1 cellular context compared by ENCODE assay signal in the genomic region with DNA sequence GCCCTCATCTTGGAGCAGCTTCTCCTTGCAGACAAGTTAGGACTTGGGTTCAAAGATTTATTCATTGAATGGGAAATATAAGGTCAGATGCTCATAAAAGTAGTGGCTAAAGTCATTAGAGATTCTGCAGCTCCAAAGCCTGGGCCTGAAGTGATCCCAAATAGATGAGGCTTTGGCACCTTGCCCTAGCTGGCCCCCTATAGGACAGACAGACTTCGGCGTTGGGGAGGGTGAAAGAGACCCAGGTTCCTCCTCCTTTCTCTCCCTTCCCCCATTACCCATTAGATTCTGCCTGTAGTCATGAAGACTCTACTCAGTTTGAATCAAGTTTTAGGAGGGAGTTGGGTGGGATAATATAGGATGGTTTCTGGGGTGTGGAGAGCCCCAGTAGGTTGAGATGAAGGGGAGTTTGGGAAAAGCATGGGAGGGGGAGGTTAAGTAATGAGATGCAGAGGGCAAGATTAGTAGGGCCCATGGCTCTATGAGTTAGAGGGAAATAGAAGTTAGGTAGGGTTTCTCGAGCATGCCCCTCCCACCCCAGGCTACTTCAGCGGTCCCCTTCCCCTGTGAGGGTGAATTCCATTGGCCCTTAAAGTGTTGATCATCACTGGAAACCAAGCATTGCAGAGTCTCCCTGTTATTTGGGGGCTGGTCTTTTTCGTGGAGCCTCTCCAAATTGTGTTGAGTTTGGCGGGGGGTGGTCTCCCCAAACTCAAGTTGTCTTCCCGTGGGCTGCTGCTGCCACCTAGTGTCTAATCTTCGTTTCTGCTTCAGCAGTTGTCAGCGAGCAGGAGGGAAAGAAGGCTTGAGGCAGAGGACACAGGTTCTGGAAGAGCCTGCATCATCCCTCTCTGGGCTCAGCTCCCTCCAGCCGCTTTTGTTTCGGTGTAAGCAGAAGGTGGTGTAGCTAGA.
TF ChIP-seq lines count a peak whose summit lies in the region.

No MANE protein-coding gene starts in this region.

TF ChIP-seq in HCT116, 20 proteins besides CTCF, POLR2A, EP300 and RAD21 (continued from another document):
- TF ChIP-seq SP1 (IDR thresholded peaks at IDR 0.05; ENCODE audit: low read depth) (no peak), ZNF274 (IDR thresholded peaks at IDR 0.05; ENCODE audit: low read depth, low read length) (no peak), YY1 (IDR thresholded peaks at IDR 0.05; ENCODE audit: extremely low read depth, insufficient replicate concordance, low read depth, low read length) (no peak), CBX3 (IDR thresholded peaks at IDR 0.05; ENCODE audit: low read depth) (no peak), POLR2AphosphoS5 (IDR thresholded peaks at IDR 0.05; ENCODE audit: low read depth, low read length) (no peak), EZH2phosphoT487 (IDR thresholded peaks at IDR 0.05; ENCODE audit: borderline replicate concordance) (no peak), ELF1 (IDR thresholded peaks at IDR 0.05; ENCODE audit: borderline replicate concordance, low read depth) (no peak)
- TF ChIP-seq, protein P1, sequence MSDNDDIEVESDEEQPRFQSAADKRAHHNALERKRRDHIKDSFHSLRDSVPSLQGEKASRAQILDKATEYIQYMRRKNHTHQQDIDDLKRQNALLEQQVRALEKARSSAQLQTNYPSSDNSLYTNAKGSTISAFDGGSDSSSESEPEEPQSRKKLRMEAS (IDR thresholded peaks at IDR 0.05): no peak
- TF ChIP-seq, protein P2, sequence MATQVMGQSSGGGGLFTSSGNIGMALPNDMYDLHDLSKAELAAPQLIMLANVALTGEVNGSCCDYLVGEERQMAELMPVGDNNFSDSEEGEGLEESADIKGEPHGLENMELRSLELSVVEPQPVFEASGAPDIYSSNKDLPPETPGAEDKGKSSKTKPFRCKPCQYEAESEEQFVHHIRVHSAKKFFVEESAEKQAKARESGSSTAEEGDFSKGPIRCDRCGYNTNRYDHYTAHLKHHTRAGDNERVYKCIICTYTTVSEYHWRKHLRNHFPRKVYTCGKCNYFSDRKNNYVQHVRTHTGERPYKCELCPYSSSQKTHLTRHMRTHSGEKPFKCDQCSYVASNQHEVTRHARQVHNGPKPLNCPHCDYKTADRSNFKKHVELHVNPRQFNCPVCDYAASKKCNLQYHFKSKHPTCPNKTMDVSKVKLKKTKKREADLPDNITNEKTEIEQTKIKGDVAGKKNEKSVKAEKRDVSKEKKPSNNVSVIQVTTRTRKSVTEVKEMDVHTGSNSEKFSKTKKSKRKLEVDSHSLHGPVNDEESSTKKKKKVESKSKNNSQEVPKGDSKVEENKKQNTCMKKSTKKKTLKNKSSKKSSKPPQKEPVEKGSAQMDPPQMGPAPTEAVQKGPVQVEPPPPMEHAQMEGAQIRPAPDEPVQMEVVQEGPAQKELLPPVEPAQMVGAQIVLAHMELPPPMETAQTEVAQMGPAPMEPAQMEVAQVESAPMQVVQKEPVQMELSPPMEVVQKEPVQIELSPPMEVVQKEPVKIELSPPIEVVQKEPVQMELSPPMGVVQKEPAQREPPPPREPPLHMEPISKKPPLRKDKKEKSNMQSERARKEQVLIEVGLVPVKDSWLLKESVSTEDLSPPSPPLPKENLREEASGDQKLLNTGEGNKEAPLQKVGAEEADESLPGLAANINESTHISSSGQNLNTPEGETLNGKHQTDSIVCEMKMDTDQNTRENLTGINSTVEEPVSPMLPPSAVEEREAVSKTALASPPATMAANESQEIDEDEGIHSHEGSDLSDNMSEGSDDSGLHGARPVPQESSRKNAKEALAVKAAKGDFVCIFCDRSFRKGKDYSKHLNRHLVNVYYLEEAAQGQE (IDR thresholded peaks at IDR 0.05; ENCODE audit: low read depth): no peak
